Comparison of ENCODE assay signal across 8 cellular contexts in the genomic region with DNA sequence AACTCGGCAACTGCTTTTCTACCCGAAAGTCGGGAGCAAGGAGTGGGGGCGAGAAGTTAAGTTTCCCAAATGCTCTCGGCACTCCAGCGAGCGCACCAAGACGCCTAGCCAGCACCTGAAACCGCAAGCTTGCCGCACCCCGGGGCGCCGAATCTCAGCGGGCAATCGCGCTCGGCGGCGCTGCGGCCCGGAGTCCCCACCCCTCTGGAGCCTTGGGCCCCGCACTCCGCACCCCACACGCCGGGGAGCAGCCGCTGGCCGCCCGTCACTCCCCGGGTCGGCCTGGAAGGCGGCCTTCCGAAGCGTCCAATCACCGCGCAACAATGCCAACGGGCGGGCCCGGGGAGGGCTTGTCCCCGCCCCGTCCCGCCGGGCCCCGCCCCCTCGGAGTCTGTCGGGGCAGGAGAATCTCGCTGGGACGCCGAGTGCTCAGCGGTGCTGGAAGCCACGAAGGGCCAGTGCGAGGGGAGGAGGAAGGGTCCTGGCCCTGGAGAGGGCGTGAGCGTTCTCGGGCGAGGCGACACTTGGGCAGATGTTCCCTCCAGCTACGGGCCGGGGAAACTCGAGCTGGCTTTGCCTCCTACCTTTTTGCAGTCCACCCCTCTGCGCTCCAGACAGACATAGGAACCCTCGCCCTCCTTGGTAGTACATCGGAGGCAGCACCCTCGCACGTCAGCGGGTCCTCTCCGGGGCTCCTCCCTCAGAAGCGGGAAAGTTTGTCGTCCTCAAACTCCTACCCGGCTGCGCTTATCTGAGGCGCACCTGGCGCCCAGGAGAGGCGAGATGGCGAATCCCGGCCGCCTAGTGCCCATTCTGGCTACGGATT. TPM values are rescaled to one million over a fixed set of nuclear protein-coding genes. Genes with fewer than 3 reads are reported as not detected.
DNase-seq lines count a peak whose midpoint lies in the region; ATAC-seq and TF ChIP-seq lines count a peak whose summit lies in the region.

No MANE protein-coding gene starts in this region.

- H3K4me1 ChIP-seq in left lung: peaks cover 0 to 22% of the 10 kb centered on the region in 2 donors

- no peak overlapping the region for H3K27ac Mint-ChIP-seq in activated CD4-positive, alpha-beta T cell treated with anti-CD3 and anti-CD28 coated beads, Interleukin-2, amount 10 ng/mL, durations not matched to agents 7 days and 5 days
- peak overlapping the region; percentile 32 for H3K27ac Mint-ChIP-seq in dendritic cell treated with granulocyte-macrophage colony-stimulating factor and Interleukin-4, amounts not matched to agents 40 ng/mL and 50 ng/mL, for 4 days

- DNase-seq in AG04449 (ENCODE audit: low read depth, low spot score): no peak
- DNase-seq in NCI-H226: peak; percentile 78
- DNase-seq in activated CD4-positive, alpha-beta T cell treated with anti-CD3 and anti-CD28 coated beads, Interleukin-2, amount 10 ng/mL, durations not matched to agents 7 days and 5 days: peak; percentile 79
- peak; percentile 94 to 96 for DNase-seq in left lung
- DNase-seq in stimulated activated CD4-positive, alpha-beta T cell treated with anti-CD3 and anti-CD28 coated beads, Interleukin-1b, Interleukin-23, amount 100 ng/mL, for 24 hours (ENCODE audit: low read depth in 4 of 4, low spot score in 1 of 4): peak; percentile 28 to 77 (median 60)

- H3K27me3 Mint-ChIP-seq in activated CD4-positive, alpha-beta T cell treated with anti-CD3 and anti-CD28 coated beads, Interleukin-2, amount 10 ng/mL, durations not matched to agents 7 days and 5 days: peaks cover 74% of the 10 kb centered on the region
- H3K27me3 Mint-ChIP-seq in dendritic cell treated with granulocyte-macrophage colony-stimulating factor and Interleukin-4, amounts not matched to agents 40 ng/mL and 50 ng/mL, for 4 days: peaks cover 76% of the 10 kb centered on the region

- H3K9me3 ChIP-seq in left lung: no peaks in the 10 kb centered on the region

- intact Hi-C loops in dendritic cell treated with granulocyte-macrophage colony-stimulating factor and Interleukin-4, amounts not matched to agents 40 ng/mL and 50 ng/mL, for 4 days (cut with micrococcal nuclease): loop anchor here (5.0 kb wide), 1 partner anchor 248 kb away; no protein-coding TSS in a partner anchor
- intact Hi-C loops in left lung (cut with DNase I): no loop called here

- no peaks in the 10 kb centered on the region for H3K36me3 ChIP-seq in left lung

- CTCF ChIA-PET in AG04449 (lab: Yijun Ruan, JAX): interaction anchor here (1.4 to 2.3 kb wide), 3 partner anchors 11 to 36 kb away, joined by 3 to 8 read pairs (median 6); no protein-coding TSS in a partner anchor
- CTCF ChIA-PET in activated CD4-positive, alpha-beta T cell treated with anti-CD3 and anti-CD28 coated beads, Interleukin-2, amount 10 ng/mL, durations not matched to agents 7 days and 5 days (lab: Charles Lee): no interaction called here

- peaks cover 19% of the 10 kb centered on the region for H3K4me1 Mint-ChIP-seq in activated CD4-positive, alpha-beta T cell treated with anti-CD3 and anti-CD28 coated beads, Interleukin-2, amount 10 ng/mL, durations not matched to agents 7 days and 5 days
- H3K4me1 Mint-ChIP-seq in dendritic cell treated with granulocyte-macrophage colony-stimulating factor and Interleukin-4, amounts not matched to agents 40 ng/mL and 50 ng/mL, for 4 days (ENCODE audit: low read depth): peaks cover 36% of the 10 kb centered on the region

- H3K27me3 ChIP-seq in left lung: peaks cover 32 to 90% of the 10 kb centered on the region in 2 donors

- ATAC-seq in GM18909 (IDR thresholded peaks at IDR 0.05; ENCODE audit: poor library complexity, unreplicated experiment): peak; percentile 93
- ATAC-seq in HG03139 (IDR thresholded peaks at IDR 0.05; ENCODE audit: unreplicated experiment): peak; percentile 88
- ATAC-seq in left lung: peak; percentile 98

- TF ChIP-seq CTCF in AG04449 (IDR thresholded peaks at IDR 0.05; ENCODE audit: insufficient read depth, low read length, missing control alignments) (no peak), left lung (IDR thresholded peaks at IDR 0.05) (no peak)

- H3K4me3 ChIP-seq in AG04449 (ENCODE audit: low read depth, low read length): peak overlapping the region; percentile 66
- peak overlapping the region; percentile 82 to 83 for H3K4me3 ChIP-seq in left lung

- peak overlapping the region; percentile 58 to 68 for H3K27ac ChIP-seq in left lung

- no peaks in the 10 kb centered on the region for H3K36me3 Mint-ChIP-seq in activated CD4-positive, alpha-beta T cell treated with anti-CD3 and anti-CD28 coated beads, Interleukin-2, amount 10 ng/mL, durations not matched to agents 7 days and 5 days (ENCODE audit: low read depth)
- no peaks in the 10 kb centered on the region for H3K36me3 Mint-ChIP-seq in dendritic cell treated with granulocyte-macrophage colony-stimulating factor and Interleukin-4, amounts not matched to agents 40 ng/mL and 50 ng/mL, for 4 days (ENCODE audit: low read depth)

- POLR2A ChIA-PET in AG04449 (lab: Yijun Ruan, JAX): no interaction called here
- POLR2A ChIA-PET in activated CD4-positive, alpha-beta T cell treated with anti-CD3 and anti-CD28 coated beads, Interleukin-2, amount 10 ng/mL, durations not matched to agents 7 days and 5 days (lab: Charles Lee): interaction anchor here (0.6 kb wide), 1 partner anchor 211 kb away, joined by 4 read pairs; no protein-coding TSS in a partner anchor

- peak overlapping the region; percentile 61 for H3K4me3 Mint-ChIP-seq in activated CD4-positive, alpha-beta T cell treated with anti-CD3 and anti-CD28 coated beads, Interleukin-2, amount 10 ng/mL, durations not matched to agents 7 days and 5 days
- H3K4me3 Mint-ChIP-seq in dendritic cell treated with granulocyte-macrophage colony-stimulating factor and Interleukin-4, amounts not matched to agents 40 ng/mL and 50 ng/mL, for 4 days: peak overlapping the region; percentile 72

- H3K9me3 Mint-ChIP-seq in activated CD4-positive, alpha-beta T cell treated with anti-CD3 and anti-CD28 coated beads, Interleukin-2, amount 10 ng/mL, durations not matched to agents 7 days and 5 days: no peaks in the 10 kb centered on the region
- peaks cover 16% of the 10 kb centered on the region for H3K9me3 Mint-ChIP-seq in dendritic cell treated with granulocyte-macrophage colony-stimulating factor and Interleukin-4, amounts not matched to agents 40 ng/mL and 50 ng/mL, for 4 days

RNA-seq across cellular contexts. Expression of gene ZBTB7C, which starts 1.1 kb away (rescaled TPM):
- under 1 TPM; 0.10 to 0.15 TPM for total RNA-seq in activated CD4-positive, alpha-beta T cell treated with anti-CD3 and anti-CD28 coated beads, Interleukin-2, amount 10 ng/mL, durations not matched to agents 7 days and 5 days
- total RNA-seq in left lung: 1 to 10 TPM; 7.5 to 8.7 TPM

Comparison
In these comparisons a context has a peak if more than half of its experiments do, and no peak if none do; other contexts are left out.
1. RNA of gene ZBTB7C, which starts 1.1 kb away (total RNA-seq): 7.5 to 8.7 TPM in left lung; 0.10 to 0.15 TPM in activated CD4-positive, alpha-beta T cell treated with anti-CD3 and anti-CD28 coated beads, Interleukin-2, amount 10 ng/mL, durations not matched to agents 7 days and 5 days; every median in the first group is over 4 times any median in the second.
2. Peak in every context shown above with its lines, with median percentiles within 50 percentile points of each other: ATAC-seq.